28 cellular contexts compared by ENCODE assay signal in the genomic region with DNA sequence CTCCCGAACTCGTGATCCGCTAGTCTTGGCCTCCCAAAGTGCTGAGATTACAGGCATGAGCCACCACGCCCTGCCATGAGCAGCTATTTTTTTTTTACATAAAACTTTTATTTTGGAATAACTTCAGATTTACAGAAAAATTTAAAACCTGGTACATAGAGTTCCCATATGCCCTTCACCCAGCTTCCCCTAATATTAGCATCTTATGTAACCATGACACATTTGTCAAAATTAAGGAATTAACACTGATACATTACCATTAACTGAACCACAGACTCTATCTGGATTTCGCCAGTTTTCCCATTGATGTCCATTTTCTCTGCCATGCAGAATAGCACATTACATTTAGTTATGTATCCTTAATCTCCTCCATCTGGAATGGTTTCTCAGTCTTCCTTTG.
"Had no signal": no experiment of that assay in that cellular context is flagged by ENCODE, and none has a peak within 500 bp of the region (broad histone marks: within the 10 kb centered on the region; RNA-seq: fewer than 3 reads in every experiment).

No MANE protein-coding gene starts in this region.

- H3K27me3 ChIP-seq: neural progenitor cell, ovary, right lobe of liver, spleen, suprapubic skin, testis, tibial artery, transverse colon, upper lobe of right lung, uterus had no signal

- H3K27ac ChIP-seq: neural progenitor cell, ovary, parathyroid adenoma, psoas muscle, right lobe of liver, skin epidermis, spleen, suprapubic skin, testis, tibial artery, transverse colon, upper lobe of right lung, uterus had no signal

- DNase-seq: natural killer cell; occipital lobe; ovary; posterior cingulate gyrus; psoas muscle; right cardiac atrium; right lobe of liver; stimulated activated CD4-positive, alpha-beta T cell treated with anti-CD3 and anti-CD28 coated beads, Interleukin-12 subunit alpha, Interleukin-12 subunit beta, amount 100 ng/mL, for 4 hours; stimulated activated CD4-positive, alpha-beta T cell treated with anti-CD3 and anti-CD28 coated beads, Interleukin-1b, Interleukin-23, amount 100 ng/mL, for 48 hours; stimulated activated CD4-positive, alpha-beta T cell treated with anti-CD3 and anti-CD28 coated beads, Interleukin-4, amount 100 ng/mL, for 1 hour; stimulated activated CD4-positive, alpha-beta T cell treated with anti-CD3 and anti-CD28 coated beads, Interleukin-4, amount 100 ng/mL, for 4 hours; stimulated activated CD8-positive, alpha-beta memory T cell treated with anti-CD3 and anti-CD28 coated beads, Interleukin-4, amount 100 ng/mL, for 48 hours; stimulated activated naive CD4-positive, alpha-beta T cell; stimulated activated naive CD8-positive, alpha-beta T cell treated with anti-CD3 and anti-CD28 coated beads, Interleukin-15, amount 100 ng/mL, for 72 hours; stimulated activated naive CD8-positive, alpha-beta T cell treated with anti-CD3 and anti-CD28 coated beads, Interleukin-15, Interleukin-2, amounts not matched to agents 100 U/mL and 50 U/mL, for 24 hours; substantia nigra; testis; tibial artery; transverse colon; upper lobe of right lung; uterus had no signal

- H3K9me3 ChIP-seq: ovary, psoas muscle, right lobe of liver, spleen, suprapubic skin, testis, tibial artery, transverse colon, upper lobe of right lung, uterus had no signal

- H3K4me3 ChIP-seq: neural progenitor cell, ovary, psoas muscle, right lobe of liver, skin epidermis, smooth muscle cell, spleen, suprapubic skin, testis, tibial artery, transverse colon, upper lobe of right lung, uterus had no signal

- ATAC-seq: psoas muscle; right cardiac atrium; right lobe of liver; stimulated activated memory B cell treated with anti-CD40 and anti-IgM and Interleukin-4, amounts not matched to agents 10 μg/mL and 1 μg/mL and 100 μg/mL, for 72 hours; stimulated activated naive CD8-positive, alpha-beta T cell treated with anti-CD3 and anti-CD28 coated beads, Interleukin-15, amount 100 ng/mL, for 72 hours; stimulated activated naive CD8-positive, alpha-beta T cell treated with anti-CD3 and anti-CD28 coated beads, Interleukin-15, Interleukin-2, amounts not matched to agents 100 U/mL and 50 U/mL, for 24 hours; upper lobe of right lung had no signal

- H3K4me1 ChIP-seq: parathyroid adenoma, psoas muscle, right lobe of liver, testis, tibial artery, upper lobe of right lung, uterus had no signal

- H3K36me3 ChIP-seq: neural progenitor cell, ovary, right lobe of liver, spleen, suprapubic skin, tibial artery, transverse colon, upper lobe of right lung, uterus had no signal
